Comparison of ENCODE assay signal across 2 cellular contexts in genomic region chr9:131500377-131500776, GRCh38.
TF ChIP-seq lines count a peak whose summit lies in the region.

No MANE protein-coding gene starts in this region.

TF ChIP-seq in GM23338, 12 proteins besides CTCF, POLR2A, EP300 and RAD21 (continued from another document):
- no peak for TF ChIP-seq ZNF462 (CRISPR knock-in tag; IDR thresholded peaks at IDR 0.05)
- no peak for TF ChIP-seq REST (IDR thresholded peaks at IDR 0.05; ENCODE audit: unreplicated experiment)
- no peak for TF ChIP-seq ZNF114 (CRISPR knock-in tag; IDR thresholded peaks at IDR 0.05)
- no peak for TF ChIP-seq EZH2 (IDR thresholded peaks at IDR 0.05; ENCODE audit: low read depth, unreplicated experiment)
- TF ChIP-seq CREB1 (CRISPR knock-in tag; IDR thresholded peaks at IDR 0.05; ENCODE audit: low read depth): no peak
- TF ChIP-seq POLR2AphosphoS5 (IDR thresholded peaks at IDR 0.05; ENCODE audit: low read depth): no peak; the same call in 1 of the 2 replicates
TF ChIP-seq in GM23338: peak in this region for 0.

TF ChIP-seq in SK-N-SH treated with all-trans-retinoic acid at 6 μM for 48 hours, 23 proteins besides CTCF, POLR2A, EP300 and RAD21 (continued from another document):
- TF ChIP-seq TSHZ2 (CRISPR knock-in tag; IDR thresholded peaks at IDR 0.05): no peak
- no peak for TF ChIP-seq ZNF8 (CRISPR knock-in tag; IDR thresholded peaks at IDR 0.05)
- TF ChIP-seq CSDC2 (CRISPR knock-in tag; IDR thresholded peaks at IDR 0.05): no peak
- TF ChIP-seq ESRRG (CRISPR knock-in tag; IDR thresholded peaks at IDR 0.05): no peak
